ENCODE assay signal across 8 cellular contexts in the genomic region with DNA sequence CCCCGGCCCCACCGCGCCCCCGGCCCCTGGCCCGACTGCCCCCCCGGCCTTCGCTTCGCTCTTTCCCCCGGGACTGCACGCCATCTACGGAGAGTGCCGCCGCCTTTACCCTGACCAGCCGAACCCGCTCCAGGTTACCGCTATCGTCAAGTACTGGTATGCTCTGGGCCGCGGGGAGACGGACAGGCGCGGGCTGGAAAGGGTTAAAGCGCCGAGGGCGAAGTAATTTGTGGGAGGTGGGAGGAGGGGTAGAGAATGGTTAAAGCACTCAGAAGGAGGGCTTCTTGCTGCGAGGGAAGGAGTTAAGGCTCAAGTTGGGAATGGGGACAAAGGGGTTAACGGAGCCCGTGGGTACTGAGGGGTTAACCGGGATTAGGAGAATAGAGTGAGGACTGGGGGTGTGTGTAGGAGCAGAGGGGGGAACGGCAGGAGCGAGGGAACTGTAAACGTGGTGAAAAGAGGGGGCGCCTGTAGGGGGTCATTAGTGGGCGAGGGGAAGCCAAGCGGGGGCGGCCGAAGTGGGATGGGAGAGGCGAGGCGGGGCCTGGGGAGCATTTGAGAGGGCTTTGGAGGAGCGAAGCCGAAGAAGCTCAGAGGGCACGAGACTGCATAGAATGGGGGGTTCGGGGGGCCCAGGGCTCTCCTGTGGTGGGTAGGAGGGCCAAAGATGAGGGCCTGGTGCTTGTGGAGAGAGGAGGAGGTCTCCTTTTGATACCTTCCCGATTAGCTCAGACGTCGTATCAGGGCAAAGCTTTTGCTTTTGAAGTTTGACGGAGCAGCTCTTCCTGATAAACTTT. TPM values are rescaled to one million over a fixed set of nuclear protein-coding genes. Genes with fewer than 3 reads are reported as not detected.
DNase-seq lines count a peak whose midpoint lies in the region; ATAC-seq, FAIRE-seq and TF ChIP-seq lines count a peak whose summit lies in the region.

No MANE protein-coding gene starts in this region.

- no peaks in the 10 kb centered on the region for H3K9me3 Mint-ChIP-seq in activated B cell treated with CpG ODN at 0.5 μM for 24 hours

- H3K36me3 ChIP-seq in A673 (ENCODE audit: insufficient read depth, low read length, poor library complexity, severe bottlenecking) (peaks cover 12% of the 10 kb centered on the region), HUES48 (ENCODE audit: control insufficient read depth, insufficient read depth, low read length) (peaks cover 7% of the 10 kb centered on the region), H1 (ENCODE audit: control insufficient read depth in 2 of 4, insufficient read depth in 4 of 4, low read length in 3 of 4) (peaks cover 3 to 4% (median 4%) of the 10 kb centered on the region in 4 experiments; a peak in 5 of 8 replicates)

- H3K23me2 ChIP-seq in H1 (ENCODE audit: low read depth, low read length): peaks cover 14% of the 10 kb centered on the region

- H4K91ac ChIP-seq in H1 (replicated peaks; ENCODE audit: insufficient read length, low read length): no peak overlapping the region

- peak overlapping the region; percentile 68 for H3K27ac Mint-ChIP-seq in activated B cell treated with CpG ODN at 0.5 μM for 24 hours

- peaks cover 11 to 31% of the 10 kb centered on the region in 2 experiments for H4K20me1 ChIP-seq in H1 (replicated peaks in 1 of 2; ENCODE audit: control insufficient read depth in 1 of 2, insufficient read depth in 2 of 2, low read length in 2 of 2)

- TF ChIP-seq CTCF in A673 (conservative IDR thresholded peaks at IDR 0.05; ENCODE audit: low read depth, low read length) (no peak), activated B cell treated with CpG ODN at 0.5 μM for 24 hours (IDR thresholded peaks at IDR 0.05) (no peak), H1 (IDR thresholded peaks at IDR 0.05; ENCODE audit: control extremely low read depth in 1 of 3, insufficient read depth in 1 of 3, low read depth in 1 of 3, low read length in 3 of 3) (no peak)

- TF ChIP-seq RAD21 in H1 (IDR thresholded peaks at IDR 0.05 in 1 of 2, conservative IDR thresholded peaks at IDR 0.05 in 1 of 2; ENCODE audit: low read depth in 2 of 2, low read length in 2 of 2): no peak; a peak in 1 of 4 replicates

- no peaks in the 10 kb centered on the region for H3K27me3 Mint-ChIP-seq in activated B cell treated with CpG ODN at 0.5 μM for 24 hours

- peaks cover 12% of the 10 kb centered on the region for H3K4me1 ChIP-seq in A673 (ENCODE audit: insufficient read depth, low read length, poor library complexity, severe bottlenecking)
- H3K4me1 ChIP-seq in HUES48 (ENCODE audit: control insufficient read depth, insufficient read depth, low read length): peaks cover 17% of the 10 kb centered on the region
- peaks cover 0 to 10% (median 3%) of the 10 kb centered on the region in 4 experiments; a peak in 4 of 7 replicates for H3K4me1 ChIP-seq in H1 (replicated peaks in 1 of 4; ENCODE audit: control insufficient read depth in 3 of 4, insufficient read depth in 4 of 4, low read length in 3 of 4)

- no peak overlapping the region for H2BK120ac ChIP-seq in H1 (replicated peaks; ENCODE audit: low read depth, low read length)

- H3K27ac ChIP-seq in A673 (ENCODE audit: low read depth, low read length, poor library complexity, severe bottlenecking): peak overlapping the region; percentile 87
- peak overlapping the region; percentile 74 for H3K27ac ChIP-seq in HUES48 (ENCODE audit: low read depth, low read length)
- H3K27ac ChIP-seq in H1 (ENCODE audit: low read depth, low read length): no peak overlapping the region
- peak overlapping the region; percentile 77 for H3K27ac ChIP-seq in substantia nigra (ENCODE audit: low read depth, low read length, poor library complexity, severe bottlenecking)

- no peak overlapping the region for H3K14ac ChIP-seq in H1 (ENCODE audit: insufficient read length)

- no peaks in the 10 kb centered on the region; the same call in 1 of the 2 replicates for H3K79me1 ChIP-seq in H1 (ENCODE audit: low read depth, low read length)

- peak overlapping the region; percentile 53 for H4K5ac ChIP-seq in H1 (ENCODE audit: insufficient read length, low read depth, low read length)

- no peak overlapping the region for H3K4ac ChIP-seq in H1 (replicated peaks; ENCODE audit: insufficient read length, low read depth, low read length)

- WGBS in H1 (ENCODE audit: extremely low coverage in 1 of 2, insufficient coverage in 1 of 2, insufficient read length in 1 of 2, insufficient replicate concordance in 2 of 2, low coverage in 1 of 2, low lambda C conversion rate in 2 of 2, missing lambda C conversion rate in 1 of 2), 2 experiments: 1% methylated on average over 39 of the region's 47 CpGs; no CpG with 5 or more reads in 1 of the 2 experiments

- TF ChIP-seq POLR2A in H1 (IDR thresholded peaks at IDR 0.05; ENCODE audit: control extremely low read depth in 1 of 2, low read depth in 2 of 2, low read length in 2 of 2): no peak

- no peak overlapping the region for H2BK12ac ChIP-seq in H1 (ENCODE audit: low read depth, low read length)

- H3K9me3 ChIP-seq in A673 (ENCODE audit: low read depth, low read length, poor library complexity, severe bottlenecking) (no peaks in the 10 kb centered on the region), HUES48 (ENCODE audit: control insufficient read depth, insufficient read depth, low read length) (no peaks in the 10 kb centered on the region), H1 (ENCODE audit: insufficient read depth in 2 of 2, low read depth in 1 of 2, low read length in 1 of 2) (no peaks in the 10 kb centered on the region)

- H4K8ac ChIP-seq in H1 (ENCODE audit: extremely low read depth, insufficient read depth, low read length): peak overlapping the region; percentile 43

- peaks cover 0 to 27% of the 10 kb centered on the region in 2 experiments; a peak in 3 of 4 replicates for H3K79me2 ChIP-seq in H1 (ENCODE audit: control insufficient read depth in 1 of 2, insufficient read depth in 2 of 2, low read length in 2 of 2)

- H3K36me3 Mint-ChIP-seq in activated B cell treated with CpG ODN at 0.5 μM for 24 hours (ENCODE audit: low read depth): peaks cover 10% of the 10 kb centered on the region

- no peak for FAIRE-seq in H1 (lab: Jason Lieb, UNC)

- H3K4me3 Mint-ChIP-seq in activated B cell treated with CpG ODN at 0.5 μM for 24 hours: no peak overlapping the region

- H3K27me3 ChIP-seq in A673 (replicated peaks; ENCODE audit: insufficient read depth, low read depth, low read length, poor library complexity): no peaks in the 10 kb centered on the region
- peaks cover 16% of the 10 kb centered on the region for H3K27me3 ChIP-seq in HUES48 (ENCODE audit: control insufficient read depth, insufficient read depth, low read length)
- peaks cover 2 to 11% (median 8%) of the 10 kb centered on the region in 4 experiments; a peak in 4 of 7 replicates for H3K27me3 ChIP-seq in H1 (replicated peaks in 1 of 4; ENCODE audit: control insufficient read depth in 3 of 4, extremely low read depth in 1 of 4, insufficient read depth in 3 of 4, low read length in 3 of 4)

- peaks cover 19% of the 10 kb centered on the region for H3K4me1 Mint-ChIP-seq in activated B cell treated with CpG ODN at 0.5 μM for 24 hours

- ATAC-seq in activated B cell treated with CpG ODN at 0.5 μM for 24 hours (ENCODE audit: low read depth): no peak
- no peak for ATAC-seq in GM19351 (IDR thresholded peaks at IDR 0.05; ENCODE audit: unreplicated experiment)
- no peak for ATAC-seq in HG02610 (IDR thresholded peaks at IDR 0.05; ENCODE audit: unreplicated experiment)

- BruUV-seq in A673 (replicated peaks; lab: Mats Ljungman, UMichigan): no TSS peak

- H3K4me3 ChIP-seq in A673 (ENCODE audit: low read depth, low read length, poor library complexity, severe bottlenecking) (peak overlapping the region; percentile 89), HUES48 (ENCODE audit: low read depth, low read length) (peak overlapping the region; percentile 71), H1 (ENCODE audit: extremely low read depth in 1 of 4, insufficient read depth in 2 of 4, low read depth in 3 of 4, low read length in 4 of 4) (peak overlapping the region; percentile 71 to 100 (median 86))

- H3K4me2 ChIP-seq in H1 (ENCODE audit: insufficient read depth in 1 of 2, low read depth in 2 of 2, low read length in 2 of 2): peak overlapping the region; percentile 88 to 90

- CTCF ChIA-PET in A673 (lab: Charles Lee) (interaction anchor here (0.6 to 3.4 kb wide), 4 partner anchors 42 to 140 kb away, joined by 3 to 29 read pairs (median 8); partner anchors contain the start of gene TRIM8), activated B cell treated with CpG ODN at 0.5 μM for 24 hours (lab: Charles Lee) (interaction anchor here (0.6 to 4.0 kb wide), 8 partner anchors 7 to 928 kb away, joined by 3 to 47 read pairs (median 4); partner anchors contain the start of genes GBF1 and SFXN2), H1 (lab: Charles Lee; ENCODE audit: partially characterized antibody) (interaction anchor here (0.8 to 16.5 kb wide), 17 partner anchors 9 to 275 kb away, joined by 3 to 182 read pairs (median 4); no protein-coding TSS in a partner anchor)

- 0 out of 2 replicates have a peak overlapping the region, but pooled peaks have one; percentile 9 for H3K9ac ChIP-seq in HUES48 (ENCODE audit: low read depth, low read length)
- H3K9ac ChIP-seq in H1 (replicated peaks in 1 of 4; ENCODE audit: extremely low read depth in 1 of 4, low read depth in 3 of 4, low read length in 3 of 4): peak overlapping the region; percentile 13 to 74 (median 40); a peak in 3 of 7 replicates

- H3K56ac ChIP-seq in H1 (replicated peaks; ENCODE audit: insufficient read length, low read depth, low read length): no peak overlapping the region

- POLR2A ChIA-PET in A673 (lab: Charles Lee; ENCODE audit: low non-redundant PET): interaction anchor here (0.5 to 0.6 kb wide), 2 partner anchors 32 to 210 kb away, joined by 4 read pairs; partner anchors contain the start of genes ARL3 and SFXN2
- POLR2A ChIA-PET in activated B cell treated with CpG ODN at 0.5 μM for 24 hours (lab: Charles Lee): interaction anchor here (0.6 to 3.4 kb wide), 8 partner anchors 55 to 750 kb away, joined by 3 to 29 read pairs (median 6); partner anchors contain the start of genes NFKB2, OGA and TRIM8
- POLR2A ChIA-PET in H1 (lab: Charles Lee; ENCODE audit: partially characterized antibody): interaction anchor here (1.2 to 2.1 kb wide), 8 partner anchors 9 to 352 kb away, joined by 3 to 6 read pairs (median 4); partner anchors contain the start of genes NOLC1 and TRIM8

- no peak overlapping the region for H3K23ac ChIP-seq in H1 (ENCODE audit: insufficient read length)

- H2AK5ac ChIP-seq in H1 (ENCODE audit: low read depth, low read length): no peak overlapping the region

- H2BK5ac ChIP-seq in H1 (ENCODE audit: low read depth, low read length): no peak overlapping the region

- DNase-seq in A673 (ENCODE audit: low spot score): peak; percentile 59
- no peak for DNase-seq in activated B cell treated with CpG ODN at 0.5 μM for 24 hours
- peak; percentile 38 to 80 for DNase-seq in H1 (ENCODE audit: low read depth in 1 of 2, low spot score in 2 of 2)
- DNase-seq in midbrain (lab: John Stamatoyannopoulos, UW): peak; percentile 34
- peak in 14 of 49 donors; percentile 6 to 48 (median 30) for DNase-seq in substantia nigra (lab: John Stamatoyannopoulos, UW)

- intact Hi-C loops in A673 (cut with micrococcal nuclease; ENCODE audit: unreplicated experiment): loop anchor here (5.0 kb wide), 2 partner anchors 93 to 352 kb away; partner anchors contain the start of gene NOLC1
- intact Hi-C loops in activated B cell treated with CpG ODN at 0.5 μM for 24 hours (cut with micrococcal nuclease): loop anchor here (5.0 to 10.0 kb wide), 4 partner anchors 348 to 1970 kb away; partner anchors contain the start of genes BORCS7, BTRC, HIF1AN and KCNIP2

- no peak for TF ChIP-seq EP300 in H1 (IDR thresholded peaks at IDR 0.05; ENCODE audit: borderline replicate concordance in 1 of 2, low read depth in 2 of 2, low read length in 2 of 2)

- H3K18ac ChIP-seq in H1 (ENCODE audit: extremely low read depth, low read length): no peak overlapping the region; the same call in 1 of the 2 replicates

- H2BK15ac ChIP-seq in H1 (ENCODE audit: low read length): 0 out of 2 replicates have a peak overlapping the region, but pooled peaks have one; percentile 88

- H2AFZ ChIP-seq in H1 (ENCODE audit: low read length): peak overlapping the region; percentile 36

- H2BK20ac ChIP-seq in H1 (ENCODE audit: low read length): no peak overlapping the region

RNA-seq across cellular contexts. Expression of gene SUFU, which starts 0.6 kb away (rescaled TPM):
- total RNA-seq in A673 (2021) (20.5 and 23.3 TPM in 2 replicates), activated B cell treated with CpG ODN at 0.5 μM for 24 hours (5.7 and 7.4 TPM in 2 replicates)
- 9.4 and 10.8 TPM in 2 replicates for total RNA-seq in H1 (2021; fragmentation: NEBNext Ultra II Directional; extraction: Animal tissue kit (Norgen Biotek cat#: 25700))
- polyA plus RNA-seq in H1 (2011; rRNA removed): 7.0 and 7.1 TPM in 2 replicates
- 4.8 TPM for polyA plus RNA-seq in H1 (2011; cell fraction: cytosol; rRNA removed)
- 7.2 TPM for polyA plus RNA-seq in H1 (2011; cell fraction: nucleus; rRNA removed)
- 8.7 to 11.0 TPM (median 9.7 TPM) in 4 replicates for polyA plus RNA-seq in H1 (2012, experiment 1 of 2)
- 10.4 TPM for polyA plus RNA-seq in H1 (2012, experiment 2 of 2)
- 3.7 TPM for polyA plus RNA-seq in H1 (2013, experiment 1 of 2)
- polyA plus RNA-seq in H1 (2013, experiment 2 of 2): 3.9 TPM
- 9.5 and 11.9 TPM in 2 replicates for polyA minus RNA-seq in H1 (2011; rRNA and poly(A)+ RNA removed)
- polyA minus RNA-seq in H1 (2011; cell fraction: cytosol; rRNA and poly(A)+ RNA removed): 6.4 TPM
- polyA minus RNA-seq in H1 (2011; cell fraction: nucleus; rRNA and poly(A)+ RNA removed): 7.4 TPM

RNA-seq across cellular contexts. Expression of gene ACTR1A, which starts 1.9 kb away (rescaled TPM):
- total RNA-seq in A673 (2021) (128 and 130 TPM in 2 replicates), activated B cell treated with CpG ODN at 0.5 μM for 24 hours (55.1 and 71.9 TPM in 2 replicates)
- total RNA-seq in H1 (2021; fragmentation: NEBNext Ultra II Directional; extraction: Animal tissue kit (Norgen Biotek cat#: 25700)): 86.3 and 88.0 TPM in 2 replicates
- 78.6 and 79.7 TPM in 2 replicates for polyA plus RNA-seq in H1 (2011; rRNA removed)
- polyA plus RNA-seq in H1 (2011; cell fraction: cytosol; rRNA removed): 82.7 TPM
- 137 TPM for polyA plus RNA-seq in H1 (2011; cell fraction: nucleus; rRNA removed)
- 70.2 to 86.1 TPM (median 80.4 TPM) in 4 replicates for polyA plus RNA-seq in H1 (2012, experiment 1 of 2)
- polyA plus RNA-seq in H1 (2012, experiment 2 of 2): 89.0 TPM
- 46.5 TPM for polyA plus RNA-seq in H1 (2013, experiment 1 of 2)
- polyA plus RNA-seq in H1 (2013, experiment 2 of 2): 47.5 TPM
- polyA minus RNA-seq in H1 (2011; rRNA and poly(A)+ RNA removed): 141 and 153 TPM in 2 replicates
- 62.0 TPM for polyA minus RNA-seq in H1 (2011; cell fraction: cytosol; rRNA and poly(A)+ RNA removed)
- polyA minus RNA-seq in H1 (2011; cell fraction: nucleus; rRNA and poly(A)+ RNA removed): 56.7 TPM

RNA-seq across cellular contexts. Expression of gene C10orf95, which starts 53.0 kb away (rescaled TPM):
- total RNA-seq in A673 (2021): 0.42 TPM in 1 of 2 replicates, not detected in the other
- 0.35 and 0.51 TPM in 2 replicates for total RNA-seq in activated B cell treated with CpG ODN at 0.5 μM for 24 hours
- total RNA-seq in H1 (2021; fragmentation: NEBNext Ultra II Directional; extraction: Animal tissue kit (Norgen Biotek cat#: 25700)): 0.34 and 0.44 TPM in 2 replicates
- 0.48 and 0.80 TPM in 2 replicates for polyA plus RNA-seq in H1 (2011; rRNA removed)
- polyA plus RNA-seq in H1 (2011; cell fraction: cytosol; rRNA removed): 0.41 TPM
- 0.40 TPM for polyA plus RNA-seq in H1 (2011; cell fraction: nucleus; rRNA removed)
- 1.8 to 2.5 TPM (median 2.2 TPM) in 4 replicates for polyA plus RNA-seq in H1 (2012, experiment 1 of 2)
- polyA plus RNA-seq in H1 (2012, experiment 2 of 2): 0.34 TPM
- 0.32 TPM for polyA plus RNA-seq in H1 (2013, experiment 1 of 2)
- polyA plus RNA-seq in H1 (2013, experiment 2 of 2): 0.35 TPM
- polyA minus RNA-seq in H1 (2011; rRNA and poly(A)+ RNA removed): 0.49 and 0.76 TPM in 2 replicates
- polyA minus RNA-seq in H1 (2011; cell fraction: cytosol; rRNA and poly(A)+ RNA removed): not detected
- polyA minus RNA-seq in H1 (2011; cell fraction: nucleus; rRNA and poly(A)+ RNA removed): not detected
